In genomic region chr4:47085661-47086060, GRCh38 we compare ENCODE assay signal across 15 cellular contexts. TPM values are rescaled to one million over a fixed set of nuclear protein-coding genes. Genes with fewer than 3 reads are reported as not detected.
DNase-seq lines count a peak whose midpoint lies in the region; TF ChIP-seq lines count a peak whose summit lies in the region.
"Had no signal": no experiment of that assay in that cellular context is flagged by ENCODE, and none has a peak within 500 bp of the region (broad histone marks: within the 10 kb centered on the region; RNA-seq: fewer than 3 reads in every experiment).

No MANE protein-coding gene starts in this region.

- no peak overlapping the region for H3K27ac ChIP-seq in WERI-Rb-1
- H3K27ac ChIP-seq: A549, BLaER1 had no signal

- no peak for TF ChIP-seq CTCF in WERI-Rb-1 (IDR thresholded peaks at IDR 0.05; ENCODE audit: low read depth, low read length)
- TF ChIP-seq CTCF in BE2C (IDR thresholded peaks at IDR 0.05; ENCODE audit: low read depth, low read length): no peak

- H3K9me3 ChIP-seq in WERI-Rb-1 (ENCODE audit: severe bottlenecking) (no peaks in the 10 kb centered on the region), BE2C (no peaks in the 10 kb centered on the region)
- H3K9me3 ChIP-seq: A549, BLaER1 had no signal

- H3K27me3 ChIP-seq in WERI-Rb-1 (ENCODE audit: insufficient read depth, low read depth, severe bottlenecking) (no peaks in the 10 kb centered on the region), BE2C (no peaks in the 10 kb centered on the region)
- H3K27me3 ChIP-seq: BLaER1 had no signal

- DNase-seq in NCI-H2171 (lab: John Stamatoyannopoulos, UW): peak; percentile 60
- peak; percentile 24 for DNase-seq in NCI-H524 treated with DMSO at 0.1 percent for 48 hours (lab: John Stamatoyannopoulos, UW)
- DNase-seq in WERI-Rb-1: peak; percentile 31
- no peak for DNase-seq in NCI-H2227 treated with DMSO at 0.1 percent for 48 hours (lab: John Stamatoyannopoulos, UW)
- no peak for DNase-seq in BE2C
- no peak for DNase-seq in cerebellum (ENCODE audit: low spot score)
- DNase-seq: CD8-positive, alpha-beta memory T cell; DMS153; DND-41; GDM1; GOT3; H9 had no signal

- H3K4me3 ChIP-seq in WERI-Rb-1 (ENCODE audit: low read depth, low read length): no peak overlapping the region
- no peak overlapping the region for H3K4me3 ChIP-seq in BE2C (ENCODE audit: low read depth, low read length)
- H3K4me3 ChIP-seq: A549, BLaER1 had no signal

- H3K36me3 ChIP-seq in WERI-Rb-1 (no peaks in the 10 kb centered on the region), BE2C (no peaks in the 10 kb centered on the region)
- H3K36me3 ChIP-seq: BLaER1 had no signal

- H3K4me1 ChIP-seq in BE2C: no peaks in the 10 kb centered on the region
- H3K4me1 ChIP-seq: A549, BLaER1 had no signal

RNA-seq across cellular contexts. Expression of gene GABRB1, which starts 54.3 kb away (rescaled TPM):
- polyA plus RNA-seq in BE2C (2012; ENCODE audit: insufficient read depth, insufficient read length, low read depth): 7.2 TPM
- 48.8 TPM for total RNA-seq in cerebellum
- total RNA-seq: CD8-positive, alpha-beta memory T cell; HepG2 had no signal
- polyA plus RNA-seq: A549; CD8-positive, alpha-beta memory T cell; HepG2 had no signal

Comparison
In these comparisons a context has a peak if more than half of its experiments do, and no peak if none do; other contexts are left out.
1. DNase-seq: peak in NCI-H2171 (single experiment), NCI-H524 treated with DMSO at 0.1 percent for 48 hours (single experiment) and WERI-Rb-1 (single experiment); none in NCI-H2227 treated with DMSO at 0.1 percent for 48 hours (single experiment), BE2C (single experiment) and cerebellum (single experiment).